Comparison of ENCODE assay signal across 13 cellular contexts in the genomic region with DNA sequence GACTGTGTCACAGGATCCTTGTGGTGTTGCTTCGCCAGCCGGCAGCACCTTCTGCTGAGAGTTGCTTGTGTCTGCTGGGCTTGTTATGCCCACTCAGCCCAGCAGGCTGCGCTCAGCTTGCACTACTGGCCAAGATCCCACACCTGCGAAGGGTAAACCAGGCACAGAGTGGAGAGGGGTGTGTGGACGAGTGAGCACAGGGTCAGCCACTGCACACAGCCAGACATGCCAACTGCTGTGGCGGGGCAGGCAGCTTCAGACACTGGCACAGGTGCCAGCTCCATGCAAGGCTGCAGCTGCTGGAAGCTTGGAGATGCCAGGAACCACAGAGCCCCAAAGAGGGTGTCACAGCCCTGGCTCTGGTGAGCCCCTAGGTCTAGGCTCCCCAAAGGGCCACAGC.
A peak's percentile ranks its signal among the peaks of the same experiment; 100 is the strongest.
DNase-seq lines count a peak whose midpoint lies in the region; ATAC-seq and TF ChIP-seq lines count a peak whose summit lies in the region.
"Had no signal": no experiment of that assay in that cellular context is flagged by ENCODE, and none has a peak within 500 bp of the region (broad histone marks: within the 10 kb centered on the region; RNA-seq: fewer than 3 reads in every experiment).

No MANE protein-coding gene starts in this region.

- H3K27ac Mint-ChIP-seq in activated CD8-positive, alpha-beta T cell treated with anti-CD3 and anti-CD28 coated beads for 36 hours: no peak overlapping the region
- H3K27ac Mint-ChIP-seq in activated CD8-positive, alpha-beta T cell treated with anti-CD3 and anti-CD28 coated beads, Interleukin-2, amount 10 ng/mL, durations not matched to agents 7 days and 5 days: no peak overlapping the region

- H3K27ac ChIP-seq in Panc1 (ENCODE audit: low read length) (no peak overlapping the region), vagina (peak overlapping the region; percentile 8)
- H3K27ac ChIP-seq: BLaER1, neutrophil had no signal

- CTCF ChIA-PET in activated CD8-positive, alpha-beta T cell treated with anti-CD3 and anti-CD28 coated beads for 36 hours (lab: Charles Lee): no interaction called here
- CTCF ChIA-PET in activated CD8-positive, alpha-beta T cell treated with anti-CD3 and anti-CD28 coated beads, Interleukin-2, amount 10 ng/mL, durations not matched to agents 7 days and 5 days (lab: Charles Lee): no interaction called here
- CTCF ChIA-PET in Panc1 (lab: Charles Lee): no interaction called here

- H3K36me3 ChIP-seq in Panc1 (ENCODE audit: control insufficient read depth, insufficient read depth, low read length) (no peaks in the 10 kb centered on the region), vagina (no peaks in the 10 kb centered on the region)
- H3K36me3 ChIP-seq: BLaER1, neutrophil had no signal

- H3K36me3 Mint-ChIP-seq in activated CD8-positive, alpha-beta T cell treated with anti-CD3 and anti-CD28 coated beads for 36 hours (ENCODE audit: low read depth): no peaks in the 10 kb centered on the region
- no peaks in the 10 kb centered on the region for H3K36me3 Mint-ChIP-seq in activated CD8-positive, alpha-beta T cell treated with anti-CD3 and anti-CD28 coated beads, Interleukin-2, amount 10 ng/mL, durations not matched to agents 7 days and 5 days (ENCODE audit: low read depth)

- no peaks in the 10 kb centered on the region for H3K4me1 ChIP-seq in Panc1 (ENCODE audit: control insufficient read depth, insufficient read depth, low read length)
- H3K4me1 ChIP-seq in vagina: no peaks in the 10 kb centered on the region
- H3K4me1 ChIP-seq: BLaER1 had no signal

- H3K4me1 Mint-ChIP-seq in activated CD8-positive, alpha-beta T cell treated with anti-CD3 and anti-CD28 coated beads for 36 hours (ENCODE audit: low read depth): no peaks in the 10 kb centered on the region
- no peaks in the 10 kb centered on the region for H3K4me1 Mint-ChIP-seq in activated CD8-positive, alpha-beta T cell treated with anti-CD3 and anti-CD28 coated beads, Interleukin-2, amount 10 ng/mL, durations not matched to agents 7 days and 5 days (ENCODE audit: low read depth)

- in situ Hi-C loops in Panc1 (cut with HindIII; ENCODE audit: low pct_unique_long_range_greater_than_20kb, low sequenced_read_pairs): no loop called here

- H3K4me3 ChIP-seq in Panc1 (ENCODE audit: low read depth in 2 of 2, low read length in 2 of 2) (no peak overlapping the region), vagina (no peak overlapping the region)
- H3K4me3 ChIP-seq: BLaER1 had no signal

- no peak for ATAC-seq in activated CD8-positive, alpha-beta T cell treated with anti-CD3 and anti-CD28 coated beads for 36 hours
- no peak for ATAC-seq in activated CD8-positive, alpha-beta T cell treated with anti-CD3 and anti-CD28 coated beads, Interleukin-2, amount 10 ng/mL, durations not matched to agents 7 days and 5 days
- ATAC-seq in Panc1: 0 out of 2 replicates have a peak, but pooled peaks have one; percentile 34
- ATAC-seq in HG03159 (IDR thresholded peaks at IDR 0.05; ENCODE audit: unreplicated experiment): no peak

- no peak overlapping the region for H3K4me3 Mint-ChIP-seq in activated CD8-positive, alpha-beta T cell treated with anti-CD3 and anti-CD28 coated beads for 36 hours
- no peak overlapping the region for H3K4me3 Mint-ChIP-seq in activated CD8-positive, alpha-beta T cell treated with anti-CD3 and anti-CD28 coated beads, Interleukin-2, amount 10 ng/mL, durations not matched to agents 7 days and 5 days

- intact Hi-C loops in activated CD8-positive, alpha-beta T cell treated with anti-CD3 and anti-CD28 coated beads for 36 hours (cut with micrococcal nuclease): no loop called here
- intact Hi-C loops in Panc1 (cut with micrococcal nuclease; ENCODE audit: unreplicated experiment) (no loop called here), vagina (cut with DNase I) (loop anchor here (2.0 kb wide), 1 partner anchor 63 kb away; no protein-coding TSS in a partner anchor)

- POLR2A ChIA-PET in activated CD8-positive, alpha-beta T cell treated with anti-CD3 and anti-CD28 coated beads for 36 hours (lab: Charles Lee): no interaction called here
- POLR2A ChIA-PET in activated CD8-positive, alpha-beta T cell treated with anti-CD3 and anti-CD28 coated beads, Interleukin-2, amount 10 ng/mL, durations not matched to agents 7 days and 5 days (lab: Charles Lee): no interaction called here
- POLR2A ChIA-PET in Panc1 (lab: Charles Lee): no interaction called here

- TF ChIP-seq CTCF in activated CD8-positive, alpha-beta T cell treated with anti-CD3 and anti-CD28 coated beads for 36 hours (IDR thresholded peaks at IDR 0.05): no peak
- TF ChIP-seq CTCF in Panc1 (IDR thresholded peaks at IDR 0.05) (peak; percentile 55), vagina (IDR thresholded peaks at IDR 0.05) (no peak)

- TF ChIP-seq POLR2A in vagina (IDR thresholded peaks at IDR 0.05): no peak

- H3K27me3 Mint-ChIP-seq in activated CD8-positive, alpha-beta T cell treated with anti-CD3 and anti-CD28 coated beads for 36 hours: no peaks in the 10 kb centered on the region
- no peaks in the 10 kb centered on the region for H3K27me3 Mint-ChIP-seq in activated CD8-positive, alpha-beta T cell treated with anti-CD3 and anti-CD28 coated beads, Interleukin-2, amount 10 ng/mL, durations not matched to agents 7 days and 5 days (ENCODE audit: low read depth)

- no peaks in the 10 kb centered on the region for H3K9me3 Mint-ChIP-seq in activated CD8-positive, alpha-beta T cell treated with anti-CD3 and anti-CD28 coated beads for 36 hours
- H3K9me3 Mint-ChIP-seq in activated CD8-positive, alpha-beta T cell treated with anti-CD3 and anti-CD28 coated beads, Interleukin-2, amount 10 ng/mL, durations not matched to agents 7 days and 5 days (ENCODE audit: insufficient read depth): no peaks in the 10 kb centered on the region

- BruUV-seq in Panc1 (replicated peaks; lab: Mats Ljungman, UMichigan): no TSS peak

- H3K9me3 ChIP-seq in Panc1 (ENCODE audit: control insufficient read depth, insufficient read depth, low read depth, low read length) (no peaks in the 10 kb centered on the region), vagina (no peaks in the 10 kb centered on the region)
- H3K9me3 ChIP-seq: neutrophil had no signal

- peak; percentile 2 for DNase-seq in activated CD8-positive, alpha-beta T cell treated with anti-CD3 and anti-CD28 coated beads for 36 hours
- no peak for DNase-seq in activated CD8-positive, alpha-beta T cell treated with anti-CD3 and anti-CD28 coated beads, Interleukin-2, amount 10 ng/mL, durations not matched to agents 7 days and 5 days
- DNase-seq in Panc1 (ENCODE audit: low read depth, low spot score) (no peak), iPS-NIHi11 (ENCODE audit: low spot score) (peak; percentile 46), vagina (ENCODE audit: extremely low spot score in 2 of 2) (no peak), DMS79 (lab: John Stamatoyannopoulos, UW) (no peak)
- DNase-seq in activated CD4-positive, alpha-beta T cell treated with anti-CD3 and anti-CD28 coated beads for 48 hours: no peak
- DNase-seq: activated CD4-positive, alpha-beta T cell treated with anti-CD3 and anti-CD28 coated beads for 1 hour; amygdala; NCI-H510A treated with DMSO at 0.1 percent for 48 hours had no signal

- H3K27me3 ChIP-seq in Panc1 (ENCODE audit: control insufficient read depth, insufficient read depth, low read length): no peaks in the 10 kb centered on the region
- H3K27me3 ChIP-seq in vagina: no peaks in the 10 kb centered on the region
- H3K27me3 ChIP-seq: BLaER1, neutrophil had no signal

Comparison
In these comparisons a context has a peak if more than half of its experiments do, and no peak if none do; other contexts are left out.
1. DNase-seq: peak in activated CD8-positive, alpha-beta T cell treated with anti-CD3 and anti-CD28 coated beads for 36 hours (single experiment) and iPS-NIHi11 (single experiment); none in activated CD8-positive, alpha-beta T cell treated with anti-CD3 and anti-CD28 coated beads, Interleukin-2, amount 10 ng/mL, durations not matched to agents 7 days and 5 days (single experiment), Panc1 (single experiment), vagina (0 of 2), DMS79 (single experiment) and activated CD4-positive, alpha-beta T cell treated with anti-CD3 and anti-CD28 coated beads for 48 hours (single experiment).